2 cellular contexts compared by ENCODE assay signal in the genomic region with DNA sequence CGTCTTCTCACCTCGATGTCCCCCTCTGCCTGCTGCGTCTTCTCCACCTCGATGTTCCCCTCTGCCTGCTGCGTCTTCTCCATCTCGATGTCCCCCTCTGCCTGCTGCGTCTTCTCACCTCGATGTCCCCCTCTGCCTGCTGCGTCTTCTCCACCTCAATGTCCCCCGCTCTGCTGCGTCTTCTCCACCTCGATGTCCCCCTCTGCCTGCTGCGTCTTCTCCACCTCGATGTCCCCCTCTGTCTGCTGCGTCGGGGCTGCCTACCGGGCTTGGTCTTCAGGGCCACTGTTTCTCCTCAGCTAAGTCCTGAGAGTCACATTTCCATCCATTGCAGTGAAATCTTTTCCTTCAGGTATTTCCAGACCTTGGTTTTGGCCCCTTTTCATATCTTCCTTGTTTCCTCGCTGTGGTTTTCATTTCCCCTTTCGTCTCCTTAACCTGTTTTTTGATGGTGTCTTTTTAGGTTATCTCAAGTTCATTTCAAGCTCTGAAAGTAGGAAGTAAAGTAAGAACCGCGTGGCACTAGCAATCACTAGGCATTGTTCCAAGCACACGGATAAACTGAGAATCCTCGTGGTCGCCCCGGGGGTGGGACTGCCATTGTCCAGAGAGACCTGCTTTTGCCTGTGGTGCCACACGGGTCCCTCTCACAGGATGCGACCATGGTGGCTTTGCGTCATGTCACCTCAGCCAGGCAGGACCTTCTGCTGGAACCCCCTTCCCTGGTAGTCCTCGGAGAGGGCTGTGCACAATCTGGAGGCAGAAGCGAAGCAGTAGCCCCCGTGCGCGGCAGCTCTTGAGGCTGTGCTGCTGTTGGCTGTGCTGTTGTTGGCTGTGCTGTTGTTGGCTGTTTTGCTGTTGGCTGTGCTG.
A peak's percentile ranks its signal among the peaks of the same experiment; 100 is the strongest.
TF ChIP-seq lines count a peak whose summit lies in the region.

No MANE protein-coding gene starts in this region.

TF ChIP-seq in GM12878, 131 proteins besides CTCF, POLR2A, EP300 and RAD21:
- TF ChIP-seq RAD51 (IDR thresholded peaks at IDR 0.05) (no peak), ZZZ3 (IDR thresholded peaks at IDR 0.05; ENCODE audit: control insufficient read depth, insufficient read length, low read depth) (no peak), SIN3A (IDR thresholded peaks at IDR 0.05; ENCODE audit: low read depth, low read length) (no peak), SMAD5 (IDR thresholded peaks at IDR 0.05; ENCODE audit: low read depth) (no peak), RBBP5 (conservative IDR thresholded peaks at IDR 0.05) (no peak), BACH1 (IDR thresholded peaks at IDR 0.05; ENCODE audit: borderline replicate concordance) (no peak), IKZF2 (IDR thresholded peaks at IDR 0.05) (peak in 1 of 2 experiments; percentile 30; a peak in 2 of 4 replicates), SMAD1 (IDR thresholded peaks at IDR 0.05; ENCODE audit: low read depth, partially characterized antibody) (no peak), RUNX3 (IDR thresholded peaks at IDR 0.05; ENCODE audit: low read length) (peak; percentile 69), HCFC1 (IDR thresholded peaks at IDR 0.05; ENCODE audit: low read length) (no peak), SUPT20H (IDR thresholded peaks at IDR 0.05; ENCODE audit: borderline replicate concordance, control insufficient read depth, low read depth, low read length) (no peak), IKZF1 (conservative IDR thresholded peaks at IDR 0.05) (peak; percentile 21; the same call in 1 of the 2 replicates), ETV6 (conservative IDR thresholded peaks at IDR 0.05 in 1 of 2, IDR thresholded peaks at IDR 0.05 in 1 of 2; ENCODE audit: borderline replicate concordance in 1 of 2, low read depth in 1 of 2) (peak in 1 of 2 experiments; percentile 66; a peak in 1 of 4 replicates), ZBTB11 (CRISPR knock-in tag; IDR thresholded peaks at IDR 0.05) (no peak), SPI1 (IDR thresholded peaks at IDR 0.05; ENCODE audit: borderline replicate concordance, insufficient read depth, low read depth, low read length) (peak; percentile 18; the same call in 1 of the 2 replicates)
- TF ChIP-seq, protein P1, sequence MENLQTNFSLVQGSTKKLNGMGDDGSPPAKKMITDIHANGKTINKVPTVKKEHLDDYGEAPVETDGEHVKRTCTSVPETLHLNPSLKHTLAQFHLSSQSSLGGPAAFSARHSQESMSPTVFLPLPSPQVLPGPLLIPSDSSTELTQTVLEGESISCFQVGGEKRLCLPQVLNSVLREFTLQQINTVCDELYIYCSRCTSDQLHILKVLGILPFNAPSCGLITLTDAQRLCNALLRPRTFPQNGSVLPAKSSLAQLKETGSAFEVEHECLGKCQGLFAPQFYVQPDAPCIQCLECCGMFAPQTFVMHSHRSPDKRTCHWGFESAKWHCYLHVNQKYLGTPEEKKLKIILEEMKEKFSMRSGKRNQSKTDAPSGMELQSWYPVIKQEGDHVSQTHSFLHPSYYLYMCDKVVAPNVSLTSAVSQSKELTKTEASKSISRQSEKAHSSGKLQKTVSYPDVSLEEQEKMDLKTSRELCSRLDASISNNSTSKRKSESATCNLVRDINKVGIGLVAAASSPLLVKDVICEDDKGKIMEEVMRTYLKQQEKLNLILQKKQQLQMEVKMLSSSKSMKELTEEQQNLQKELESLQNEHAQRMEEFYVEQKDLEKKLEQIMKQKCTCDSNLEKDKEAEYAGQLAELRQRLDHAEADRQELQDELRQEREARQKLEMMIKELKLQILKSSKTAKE (IDR thresholded peaks at IDR 0.05; ENCODE audit: low read depth, poor library complexity, severe bottlenecking), result no peak

TF ChIP-seq in SK-N-SH, 30 proteins besides CTCF, POLR2A, EP300 and RAD21:
- TF ChIP-seq SIN3A (IDR thresholded peaks at IDR 0.05; ENCODE audit: borderline replicate concordance, low read depth, low read length), result no peak
- TF ChIP-seq GABPA (IDR thresholded peaks at IDR 0.05; ENCODE audit: low read depth), result no peak
- TF ChIP-seq, protein P2, sequence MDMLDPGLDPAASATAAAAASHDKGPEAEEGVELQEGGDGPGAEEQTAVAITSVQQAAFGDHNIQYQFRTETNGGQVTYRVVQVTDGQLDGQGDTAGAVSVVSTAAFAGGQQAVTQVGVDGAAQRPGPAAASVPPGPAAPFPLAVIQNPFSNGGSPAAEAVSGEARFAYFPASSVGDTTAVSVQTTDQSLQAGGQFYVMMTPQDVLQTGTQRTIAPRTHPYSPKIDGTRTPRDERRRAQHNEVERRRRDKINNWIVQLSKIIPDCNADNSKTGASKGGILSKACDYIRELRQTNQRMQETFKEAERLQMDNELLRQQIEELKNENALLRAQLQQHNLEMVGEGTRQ (IDR thresholded peaks at IDR 0.05; ENCODE audit: borderline replicate concordance, low read depth, low read length), result no peak
- TF ChIP-seq FOXM1 (IDR thresholded peaks at IDR 0.05; ENCODE audit: low read depth), result no peak
- TF ChIP-seq EZH2phosphoT487 (IDR thresholded peaks at IDR 0.05; ENCODE audit: borderline replicate concordance, low read depth), result no peak
- TF ChIP-seq, protein P3, sequence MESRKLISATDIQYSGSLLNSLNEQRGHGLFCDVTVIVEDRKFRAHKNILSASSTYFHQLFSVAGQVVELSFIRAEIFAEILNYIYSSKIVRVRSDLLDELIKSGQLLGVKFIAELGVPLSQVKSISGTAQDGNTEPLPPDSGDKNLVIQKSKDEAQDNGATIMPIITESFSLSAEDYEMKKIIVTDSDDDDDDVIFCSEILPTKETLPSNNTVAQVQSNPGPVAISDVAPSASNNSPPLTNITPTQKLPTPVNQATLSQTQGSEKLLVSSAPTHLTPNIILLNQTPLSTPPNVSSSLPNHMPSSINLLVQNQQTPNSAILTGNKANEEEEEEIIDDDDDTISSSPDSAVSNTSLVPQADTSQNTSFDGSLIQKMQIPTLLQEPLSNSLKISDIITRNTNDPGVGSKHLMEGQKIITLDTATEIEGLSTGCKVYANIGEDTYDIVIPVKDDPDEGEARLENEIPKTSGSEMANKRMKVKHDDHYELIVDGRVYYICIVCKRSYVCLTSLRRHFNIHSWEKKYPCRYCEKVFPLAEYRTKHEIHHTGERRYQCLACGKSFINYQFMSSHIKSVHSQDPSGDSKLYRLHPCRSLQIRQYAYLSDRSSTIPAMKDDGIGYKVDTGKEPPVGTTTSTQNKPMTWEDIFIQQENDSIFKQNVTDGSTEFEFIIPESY (IDR thresholded peaks at IDR 0.05; ENCODE audit: borderline replicate concordance, low read depth), result no peak
- no peak for TF ChIP-seq YY1 (IDR thresholded peaks at IDR 0.05; ENCODE audit: low read depth)
- no peak for TF ChIP-seq TEAD4 (IDR thresholded peaks at IDR 0.05; ENCODE audit: borderline replicate concordance, insufficient read depth)
- TF ChIP-seq, protein P4, sequence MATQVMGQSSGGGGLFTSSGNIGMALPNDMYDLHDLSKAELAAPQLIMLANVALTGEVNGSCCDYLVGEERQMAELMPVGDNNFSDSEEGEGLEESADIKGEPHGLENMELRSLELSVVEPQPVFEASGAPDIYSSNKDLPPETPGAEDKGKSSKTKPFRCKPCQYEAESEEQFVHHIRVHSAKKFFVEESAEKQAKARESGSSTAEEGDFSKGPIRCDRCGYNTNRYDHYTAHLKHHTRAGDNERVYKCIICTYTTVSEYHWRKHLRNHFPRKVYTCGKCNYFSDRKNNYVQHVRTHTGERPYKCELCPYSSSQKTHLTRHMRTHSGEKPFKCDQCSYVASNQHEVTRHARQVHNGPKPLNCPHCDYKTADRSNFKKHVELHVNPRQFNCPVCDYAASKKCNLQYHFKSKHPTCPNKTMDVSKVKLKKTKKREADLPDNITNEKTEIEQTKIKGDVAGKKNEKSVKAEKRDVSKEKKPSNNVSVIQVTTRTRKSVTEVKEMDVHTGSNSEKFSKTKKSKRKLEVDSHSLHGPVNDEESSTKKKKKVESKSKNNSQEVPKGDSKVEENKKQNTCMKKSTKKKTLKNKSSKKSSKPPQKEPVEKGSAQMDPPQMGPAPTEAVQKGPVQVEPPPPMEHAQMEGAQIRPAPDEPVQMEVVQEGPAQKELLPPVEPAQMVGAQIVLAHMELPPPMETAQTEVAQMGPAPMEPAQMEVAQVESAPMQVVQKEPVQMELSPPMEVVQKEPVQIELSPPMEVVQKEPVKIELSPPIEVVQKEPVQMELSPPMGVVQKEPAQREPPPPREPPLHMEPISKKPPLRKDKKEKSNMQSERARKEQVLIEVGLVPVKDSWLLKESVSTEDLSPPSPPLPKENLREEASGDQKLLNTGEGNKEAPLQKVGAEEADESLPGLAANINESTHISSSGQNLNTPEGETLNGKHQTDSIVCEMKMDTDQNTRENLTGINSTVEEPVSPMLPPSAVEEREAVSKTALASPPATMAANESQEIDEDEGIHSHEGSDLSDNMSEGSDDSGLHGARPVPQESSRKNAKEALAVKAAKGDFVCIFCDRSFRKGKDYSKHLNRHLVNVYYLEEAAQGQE (IDR thresholded peaks at IDR 0.05; ENCODE audit: low read depth, low read length), result no peak
- no peak for TF ChIP-seq NFIC (IDR thresholded peaks at IDR 0.05; ENCODE audit: borderline replicate concordance)
- TF ChIP-seq GATA2 (CRISPR knock-in tag; IDR thresholded peaks at IDR 0.05), result no peak
- no peak for TF ChIP-seq RFX5 (IDR thresholded peaks at IDR 0.05; ENCODE audit: low read length)
- TF ChIP-seq, protein P5, sequence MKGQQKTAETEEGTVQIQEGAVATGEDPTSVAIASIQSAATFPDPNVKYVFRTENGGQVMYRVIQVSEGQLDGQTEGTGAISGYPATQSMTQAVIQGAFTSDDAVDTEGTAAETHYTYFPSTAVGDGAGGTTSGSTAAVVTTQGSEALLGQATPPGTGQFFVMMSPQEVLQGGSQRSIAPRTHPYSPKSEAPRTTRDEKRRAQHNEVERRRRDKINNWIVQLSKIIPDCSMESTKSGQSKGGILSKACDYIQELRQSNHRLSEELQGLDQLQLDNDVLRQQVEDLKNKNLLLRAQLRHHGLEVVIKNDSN (IDR thresholded peaks at IDR 0.05; ENCODE audit: borderline replicate concordance, low read depth), result no peak
- no peak for TF ChIP-seq ELF1 (IDR thresholded peaks at IDR 0.05)
- TF ChIP-seq TCF12 (IDR thresholded peaks at IDR 0.05), result no peak
